ENCODE assay signal across 8 cellular contexts in genomic region chr12:106955377-106956047, GRCh38. TPM values are rescaled to one million over a fixed set of nuclear protein-coding genes. Genes with fewer than 3 reads are reported as not detected.
DNase-seq lines count a peak whose midpoint lies in the region; ATAC-seq and TF ChIP-seq lines count a peak whose summit lies in the region.

TMEM263 (plus strand) TSS chr12:106955907; CDS start chr12:106967117, 11,210 bp downstream.

- H3K27me3 Mint-ChIP-seq in brain = peaks cover 9% of the 10 kb centered on the region

- H3K27me3 ChIP-seq in iPS DF 6.9 (ENCODE audit: control insufficient read depth, insufficient read depth, low read length) = no peaks in the 10 kb centered on the region
- H3K27me3 ChIP-seq in gastrocnemius medialis = no peaks in the 10 kb centered on the region

- peaks cover 48% of the 10 kb centered on the region for H3K4me1 Mint-ChIP-seq in brain

- H3K27ac ChIP-seq in iPS DF 6.9 (ENCODE audit: low read length) (no peak within 1 kb of the TSS), gastrocnemius medialis (peak within 1 kb of the TSS; percentile 87 to 97 (median 92))

- H3K27ac Mint-ChIP-seq in brain = peak within 1 kb of the TSS; percentile 94 to 98 (median 97)

- no CpG with 5 or more reads among the region's 88 CpGs for WGBS in iPS DF 6.9 (ENCODE audit: insufficient coverage, insufficient read length)

- in situ Hi-C loops in gastrocnemius medialis (cut with MboI; ENCODE audit: low sequenced_read_pairs in 4 of 4) = loop anchor here in 1 of 4 donors (10.0 kb wide), 1 partner anchor 149 kb away; no protein-coding TSS in a partner anchor

- TF ChIP-seq CTCF in brain (conservative IDR thresholded peaks at IDR 0.05) = no peak
- peak in 1 of 5 experiments; percentile 7 for TF ChIP-seq CTCF in gastrocnemius medialis (IDR thresholded peaks at IDR 0.05 in 4 of 5, conservative IDR thresholded peaks at IDR 0.05 in 1 of 5)

- H3K4me1 ChIP-seq in iPS DF 6.9 (ENCODE audit: control insufficient read depth, insufficient read depth, low read length) (peaks cover 3% of the 10 kb centered on the region; the same call in 1 of the 2 replicates), gastrocnemius medialis (peaks cover 20 to 27% of the 10 kb centered on the region in 2 donors)

- H3K36me3 ChIP-seq in iPS DF 6.9 (ENCODE audit: control insufficient read depth, insufficient read depth, low read length) = no peaks in the 10 kb centered on the region
- no peaks in the 10 kb centered on the region for H3K36me3 ChIP-seq in gastrocnemius medialis

- peaks cover 16% of the 10 kb centered on the region for H3K36me3 Mint-ChIP-seq in brain

- peak within 1 kb of the TSS; percentile 90 for H3K4me3 ChIP-seq in iPS DF 6.9 (ENCODE audit: low read length)
- H3K4me3 ChIP-seq in gastrocnemius medialis = peak within 1 kb of the TSS; percentile 66 to 92 (median 80)

- DNase-seq in NK-92 (lab: John Stamatoyannopoulos, UW; ENCODE audit: unreplicated experiment) = peak; percentile 27
- no peak for DNase-seq in NK-92 treated with Interleukin-12 subunit alpha and Interleukin-12 subunit beta, amount 100 ng/mL, for 24 hours (lab: John Stamatoyannopoulos, UW)
- peak; percentile 68 for DNase-seq in NCI-H2029 treated with DMSO at 0.1 percent for 48 hours (lab: John Stamatoyannopoulos, UW)
- DNase-seq in UCSD-AML1 (lab: John Stamatoyannopoulos, UW; ENCODE audit: unreplicated experiment) = peak; percentile 96
- DNase-seq in iPS DF 6.9 (ENCODE audit: low read depth, low spot score) = peak; percentile 76
- peak; percentile 89 to 91 for DNase-seq in gastrocnemius medialis

- peak; percentile 88 to 94 for TF ChIP-seq POLR2A in gastrocnemius medialis (IDR thresholded peaks at IDR 0.05)

- intact Hi-C loops in gastrocnemius medialis (cut with DNase I; ENCODE audit: low total_unique reads) = loop anchor here (1.0 to 5.0 kb wide), 5 partner anchors 32 to 648 kb away; partner anchors contain the start of genes CRY1, MTERF2 and RIC8B

- peaks cover 0 to 5% (median 3%) of the 10 kb centered on the region in 5 experiments for H3K9me3 Mint-ChIP-seq in brain

- H3K9me3 ChIP-seq in iPS DF 6.9 (ENCODE audit: control insufficient read depth, insufficient read depth, low read length) (no peaks in the 10 kb centered on the region), gastrocnemius medialis (no peaks in the 10 kb centered on the region)

- ATAC-seq in HG02981 (IDR thresholded peaks at IDR 0.05; ENCODE audit: unreplicated experiment) (peak; percentile 75), gastrocnemius medialis (peak; percentile 78 to 82)

- H3K4me3 Mint-ChIP-seq in brain = peak within 1 kb of the TSS; percentile 96 to 100 (median 98)

RNA-seq across cellular contexts. Expression of gene TMEM263, which starts in this region (rescaled TPM):
- polyA plus RNA-seq in brain (ENCODE audit: insufficient read depth, low read depth, low replicate concordance) = 9.7 TPM
- total RNA-seq in gastrocnemius medialis = 10 to 100 TPM in 3 of 4 donors, 1 to 10 TPM in 1; 8.9 to 26.7 (median 15.9) TPM
